29 cellular contexts compared by ENCODE assay signal in genomic region chr3:7733933-7734332, GRCh38.
"Had no signal": no experiment of that assay in that cellular context is flagged by ENCODE, and none has a peak within 500 bp of the region (broad histone marks: within the 10 kb centered on the region; RNA-seq: fewer than 3 reads in every experiment).

No MANE protein-coding gene starts in this region.

- H3K4me1 ChIP-seq: SJCRH30 had no signal

- H3K27me3 Mint-ChIP-seq: activated CD4-positive, alpha-beta T cell treated with anti-CD3 and anti-CD28 coated beads, Interleukin-2, amount 10 ng/mL, durations not matched to agents 24 days and 14 days; activated naive CD4-positive, alpha-beta T cell treated with anti-CD3 and anti-CD28 coated beads, Interleukin-2, amount 50 U/mL, for 24 hours; activated naive CD8-positive, alpha-beta T cell treated with anti-CD3 and anti-CD28 coated beads, Interleukin-2, amount 10 ng/mL, durations not matched to agents 7 days and 5 days; activated T-cell treated with anti-CD3 and anti-CD28 coated beads, Interleukin-2, amount 50 U/mL, for 24 hours; central memory CD8-positive, alpha-beta T cell had no signal

- H3K9me3 ChIP-seq: SJCRH30 had no signal

- FAIRE-seq: astrocyte had no signal

- H3K4me3 Mint-ChIP-seq: activated CD4-positive, alpha-beta T cell treated with anti-CD3 and anti-CD28 coated beads, Interleukin-2, amount 10 ng/mL, durations not matched to agents 24 days and 14 days; activated CD8-positive, alpha-beta T cell treated with anti-CD3 and anti-CD28 coated beads, Interleukin-2, amount 10 ng/mL, durations not matched to agents 7 days and 5 days; activated naive CD4-positive, alpha-beta T cell treated with anti-CD3 and anti-CD28 coated beads, Interleukin-2, amount 50 U/mL, for 24 hours; activated naive CD8-positive, alpha-beta T cell treated with anti-CD3 and anti-CD28 coated beads, Interleukin-2, amount 10 ng/mL, durations not matched to agents 7 days and 5 days; activated T-cell treated with anti-CD3 and anti-CD28 coated beads, Interleukin-2, amount 50 U/mL, for 24 hours; central memory CD8-positive, alpha-beta T cell had no signal

- H3K4me3 ChIP-seq: cardiac muscle cell, SJCRH30, SK-N-MC had no signal

- H3K9me3 Mint-ChIP-seq: activated CD4-positive, alpha-beta T cell treated with anti-CD3 and anti-CD28 coated beads, Interleukin-2, amount 10 ng/mL, durations not matched to agents 24 days and 14 days; activated naive CD4-positive, alpha-beta T cell treated with anti-CD3 and anti-CD28 coated beads, Interleukin-2, amount 50 U/mL, for 24 hours; activated T-cell treated with anti-CD3 and anti-CD28 coated beads, Interleukin-2, amount 50 U/mL, for 24 hours; activated T-helper 2 cell treated with anti-CD3 and anti-CD28 coated beads, Interferon-gamma antibody, Interleukin-2, Interleukin-4, amounts not matched to agents 10 μg/mL and 5 μg/mL and 100 μg/mL, durations not matched to agents 14 hours and 24 hours and 36 hours had no signal

- H3K27ac Mint-ChIP-seq: activated CD4-positive, alpha-beta T cell treated with anti-CD3 and anti-CD28 coated beads, Interleukin-2, amount 10 ng/mL, durations not matched to agents 24 days and 14 days; activated CD8-positive, alpha-beta T cell treated with anti-CD3 and anti-CD28 coated beads, Interleukin-2, amount 10 ng/mL, durations not matched to agents 7 days and 5 days; activated naive CD4-positive, alpha-beta T cell treated with anti-CD3 and anti-CD28 coated beads, Interleukin-2, amount 50 U/mL, for 24 hours; activated naive CD8-positive, alpha-beta T cell treated with anti-CD3 and anti-CD28 coated beads, Interleukin-2, amount 10 ng/mL, durations not matched to agents 7 days and 5 days; activated T-cell treated with anti-CD3 and anti-CD28 coated beads, Interleukin-2, amount 50 U/mL, for 24 hours; activated T-helper 2 cell treated with anti-CD3 and anti-CD28 coated beads, Interferon-gamma antibody, Interleukin-2, Interleukin-4, amounts not matched to agents 10 μg/mL and 5 μg/mL and 100 μg/mL, durations not matched to agents 14 hours and 24 hours and 36 hours had no signal

- DNase-seq: activated CD4-positive, alpha-beta T cell treated with anti-CD3 and anti-CD28 coated beads, Interleukin-2, amount 10 ng/mL, durations not matched to agents 24 days and 14 days; activated CD4-positive, alpha-beta T cell treated with anti-CD3 and anti-CD28 coated beads, Interleukin-2, amount 50 U/mL, for 4 hours; activated CD4-positive, CD25-positive, alpha-beta regulatory T cell; activated CD8-positive, alpha-beta T cell treated with anti-CD3 and anti-CD28 coated beads, Interleukin-2, amount 10 ng/mL, durations not matched to agents 7 days and 5 days; activated gamma-delta T cell; activated naive CD4-positive, alpha-beta T cell treated with Interleukin-2 at 50 U/mL for 16 hours; activated naive CD8-positive, alpha-beta T cell treated with anti-CD3 and anti-CD28 coated beads, Interleukin-2, amount 10 ng/mL, durations not matched to agents 7 days and 5 days; activated T-cell treated with anti-CD3 and anti-CD28 coated beads, Interleukin-2, amount 50 U/mL, for 24 hours; brain microvascular endothelial cell; Karpas-422; KBM-7; NCI-H1048; NCI-H1105 treated with DMSO at 0.1 percent for 48 hours; NCI-H1436; NCI-H1694; NCI-H1930; NCI-H2081 treated with DMSO at 0.1 percent for 48 hours; NCI-H345; NCI-H524 treated with DMSO at 0.1 percent for 48 hours; SHP77; SJCRH30; T1000; WERI-Rb-1 had no signal

- H3K36me3 Mint-ChIP-seq: activated naive CD4-positive, alpha-beta T cell treated with anti-CD3 and anti-CD28 coated beads, Interleukin-2, amount 50 U/mL, for 24 hours; activated naive CD8-positive, alpha-beta T cell treated with anti-CD3 and anti-CD28 coated beads, Interleukin-2, amount 10 ng/mL, durations not matched to agents 7 days and 5 days had no signal

- H3K36me3 ChIP-seq: brain microvascular endothelial cell, cardiac muscle cell, SJCRH30, WERI-Rb-1 had no signal

- H3K27ac ChIP-seq: brain microvascular endothelial cell, cardiac muscle cell, SJCRH30, SK-N-MC, WERI-Rb-1 had no signal

- H3K27me3 ChIP-seq: brain microvascular endothelial cell, cardiac muscle cell, SJCRH30 had no signal

- H3K4me1 Mint-ChIP-seq: activated CD4-positive, alpha-beta T cell treated with anti-CD3 and anti-CD28 coated beads, Interleukin-2, amount 10 ng/mL, durations not matched to agents 24 days and 14 days; activated naive CD4-positive, alpha-beta T cell treated with anti-CD3 and anti-CD28 coated beads, Interleukin-2, amount 50 U/mL, for 24 hours; activated naive CD8-positive, alpha-beta T cell treated with anti-CD3 and anti-CD28 coated beads, Interleukin-2, amount 10 ng/mL, durations not matched to agents 7 days and 5 days; central memory CD8-positive, alpha-beta T cell had no signal
